ENCODE assay signal across 21 cellular contexts in the genomic region with DNA sequence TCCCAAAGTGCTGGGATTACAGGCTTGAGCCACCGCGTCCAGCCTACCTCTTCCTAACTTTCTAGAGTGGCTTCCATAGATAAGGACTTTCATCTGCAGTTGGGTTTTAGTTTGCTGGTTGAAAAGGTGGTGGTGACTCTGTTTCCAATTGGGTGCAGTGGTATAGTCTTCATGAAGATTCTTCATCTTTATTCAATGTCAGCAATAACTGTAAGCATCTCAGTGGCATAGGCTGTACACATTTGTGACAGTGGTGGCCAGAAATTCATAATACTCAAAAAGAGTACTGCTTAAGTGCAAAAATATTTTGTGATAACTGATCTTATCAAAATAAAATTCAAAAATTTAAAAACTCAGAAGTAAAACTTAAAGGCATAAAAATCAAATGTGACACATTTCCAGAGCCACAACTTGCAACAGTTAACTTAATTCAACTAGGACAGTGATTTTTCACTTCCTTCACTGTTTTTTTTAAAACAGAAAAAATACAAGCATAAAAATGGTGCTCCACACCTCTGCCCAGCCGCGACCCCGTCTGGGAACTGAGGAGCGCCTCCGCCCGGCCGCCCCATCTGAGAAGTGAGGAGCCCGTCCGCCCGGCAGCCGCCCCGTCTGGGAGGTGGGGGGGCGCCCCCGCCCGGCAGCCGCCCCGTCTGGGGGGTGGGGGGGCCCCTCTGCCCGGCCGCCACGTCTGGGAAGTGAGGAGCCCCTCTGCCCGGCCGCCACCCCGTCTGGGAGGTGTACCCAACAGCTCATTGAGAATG.
"Had no signal": no experiment of that assay in that cellular context is flagged by ENCODE, and none has a peak within 500 bp of the region (broad histone marks: within the 10 kb centered on the region; RNA-seq: fewer than 3 reads in every experiment).

No MANE protein-coding gene starts in this region.

- H3K27ac ChIP-seq: SJSA1, SK-N-MC had no signal

- H3K4me3 ChIP-seq: SJSA1, SK-N-MC had no signal

- DNase-seq: Kasumi-1, KG1, MM.1S, NCI-H1092 treated with DMSO at 0.1 percent for 48 hours, NCI-H1436, NCI-H187, NCI-H2029, NCI-H2081 treated with DMSO at 0.1 percent for 48 hours, NCI-H2171, NCI-H226, NCI-H446, NCI-H510A, NCI-H524 treated with DMSO at 0.1 percent for 48 hours, NCI-H69, NCI-H774, Right ventricle myocardium superior, RPMI8226, SIG-M5 had no signal

- H3K4me1 ChIP-seq: SJSA1 had no signal

- FAIRE-seq: RCC 7860 had no signal

- H3K9me3 ChIP-seq: SJSA1 had no signal

- H3K27me3 ChIP-seq: SJSA1 had no signal

- H3K36me3 ChIP-seq: SJSA1 had no signal
